Comparison of ENCODE assay signal across 16 cellular contexts in genomic region chrX:57587062-57587461, GRCh38. TPM values are rescaled to one million over a fixed set of nuclear protein-coding genes. Genes with fewer than 3 reads are reported as not detected.
DNase-seq lines count a peak whose midpoint lies in the region; ATAC-seq, FAIRE-seq and TF ChIP-seq lines count a peak whose summit lies in the region.
"Had no signal": no experiment of that assay in that cellular context is flagged by ENCODE, and none has a peak within 500 bp of the region (broad histone marks: within the 10 kb centered on the region; RNA-seq: fewer than 3 reads in every experiment).

No MANE protein-coding gene starts in this region.

- no peaks in the 10 kb centered on the region for H4K20me1 ChIP-seq in Loucy (ENCODE audit: insufficient read depth, low read length, poor library complexity, severe bottlenecking)

- H3K27me3 ChIP-seq in Loucy (ENCODE audit: insufficient read depth, low read length, poor library complexity, severe bottlenecking) = no peaks in the 10 kb centered on the region

- no peak overlapping the region for H3K4me2 ChIP-seq in Loucy (ENCODE audit: low read depth, low read length, poor library complexity, severe bottlenecking)
- H3K4me2 ChIP-seq: GM23338 had no signal

- H3K4me1 ChIP-seq in Loucy (ENCODE audit: insufficient read depth, low read length, poor library complexity, severe bottlenecking) = peaks cover 3% of the 10 kb centered on the region

- H3F3A ChIP-seq in Loucy (ENCODE audit: low read depth) = no peaks in the 10 kb centered on the region

- H2AFZ ChIP-seq in Loucy (ENCODE audit: low read length) = peak overlapping the region; percentile 64; the same call in 1 of the 2 replicates
- H2AFZ ChIP-seq: GM23338 had no signal

- no peaks in the 10 kb centered on the region for H3K36me3 ChIP-seq in Loucy (ENCODE audit: insufficient read depth, low read length)

- DNase-seq in GM12891 (ENCODE audit: insufficient read length, low spot score) = no peak
- DNase-seq in foreskin melanocyte = peak; percentile 51
- DNase-seq in NCI-H1417 (lab: John Stamatoyannopoulos, UW) = no peak
- no peak for DNase-seq in NCI-H774 (lab: John Stamatoyannopoulos, UW)
- DNase-seq: C1 segment of cervical spinal cord; Calu3; CD4-positive, alpha-beta memory T cell; COR-L47; DMS53; DMS79 treated with DMSO at 0.1 percent for 48 hours; H9 had no signal

- no peaks in the 10 kb centered on the region for H3K79me2 ChIP-seq in Loucy (ENCODE audit: insufficient read depth, low read length)

- no peak for ATAC-seq in HG03025 (IDR thresholded peaks at IDR 0.05; ENCODE audit: low FRiP score, unreplicated experiment)
- ATAC-seq: GM23338, HCT116 had no signal

- FAIRE-seq in GM12891 (lab: Jason Lieb, UNC) = peak; percentile 76
- FAIRE-seq: G401.6 had no signal

- no peak for TF ChIP-seq POLR2A in GM12891 (IDR thresholded peaks at IDR 0.05; ENCODE audit: low read depth, low read length)

- H3K9me3 ChIP-seq in Loucy (ENCODE audit: insufficient read depth, low read depth, low read length) = no peaks in the 10 kb centered on the region

- H3K9me2 ChIP-seq in Loucy (replicated peaks; ENCODE audit: low read depth, low read length) = no peaks in the 10 kb centered on the region

- H3K4me3 ChIP-seq in Loucy (ENCODE audit: low read length, poor library complexity, severe bottlenecking) = no peak overlapping the region
- H3K4me3 ChIP-seq: GM23338 had no signal

- TF ChIP-seq CTCF in Loucy (conservative IDR thresholded peaks at IDR 0.05; ENCODE audit: low read length) = no peak

- H3K9ac ChIP-seq in Loucy (ENCODE audit: low read depth, low read length, poor library complexity, severe bottlenecking) = no peak overlapping the region

TF ChIP-seq in GM12891, 5 proteins besides CTCF, POLR2A, EP300 and RAD21:
- no peak for TF ChIP-seq POU2F2 (IDR thresholded peaks at IDR 0.05; ENCODE audit: low read depth, low read length)
- TF ChIP-seq PAX5 (IDR thresholded peaks at IDR 0.05; ENCODE audit: insufficient read depth, low read length, severe bottlenecking) = no peak
- TF ChIP-seq SPI1 (IDR thresholded peaks at IDR 0.05; ENCODE audit: low read depth, low read length) = no peak

RNA-seq across cellular contexts. Expression of gene ZXDB, which starts 4.7 kb away (rescaled TPM):
- 1.8 TPM for polyA plus RNA-seq in GM12891 (2012; ENCODE audit: low read depth, missing spikeins)
